ENCODE assay signal across 28 cellular contexts in genomic region chr12:29306267-29306666, GRCh38.
"Had no signal": no experiment of that assay in that cellular context is flagged by ENCODE, and none has a peak within 500 bp of the region (broad histone marks: within the 10 kb centered on the region; RNA-seq: fewer than 3 reads in every experiment).

No MANE protein-coding gene starts in this region.

- H3K36me3 ChIP-seq: gastrocnemius medialis, lower lobe of right lung had no signal

- H3K27me3 ChIP-seq: esophagus squamous epithelium, gastrocnemius medialis, heart right ventricle, left lung had no signal

- H3K9me3 ChIP-seq: esophagus squamous epithelium, gastrocnemius medialis, heart right ventricle, left lung, lower lobe of right lung, mucosa of descending colon had no signal

- H3K4me1 Mint-ChIP-seq: naive B cell had no signal

- FAIRE-seq: colon, endometrium, islet of Langerhans, keratinocyte had no signal

- ATAC-seq: effector memory CD8-positive, alpha-beta T cell; esophagus mucosa; gastrocnemius medialis; heart right ventricle; left cardiac atrium; left lung; left ventricle myocardium superior; lower lobe of right lung; mucosa of descending colon had no signal

- H3K27me3 Mint-ChIP-seq: effector memory CD8-positive, alpha-beta T cell; naive B cell had no signal

- H3K4me3 ChIP-seq: esophagus squamous epithelium, gastrocnemius medialis, heart right ventricle, left lung, lower lobe of right lung, mucosa of descending colon had no signal

- H3K36me3 Mint-ChIP-seq: mesothelial cell of epicardium, naive B cell had no signal

- H3K4me3 Mint-ChIP-seq: dendritic cell treated with granulocyte-macrophage colony-stimulating factor and Interleukin-4, amounts not matched to agents 40 ng/mL and 50 ng/mL, for 4 days; effector memory CD8-positive, alpha-beta T cell; endodermal cell; mesothelial cell of epicardium; naive B cell had no signal

- H3K27ac Mint-ChIP-seq: dendritic cell treated with granulocyte-macrophage colony-stimulating factor and Interleukin-4, amounts not matched to agents 40 ng/mL and 50 ng/mL, for 4 days; effector memory CD8-positive, alpha-beta T cell; endodermal cell; mesothelial cell of epicardium; naive B cell had no signal

- H3K4me1 ChIP-seq: esophagus squamous epithelium, gastrocnemius medialis, left lung, lower lobe of right lung had no signal

- DNase-seq: cortex of kidney; effector CD8-positive, alpha-beta T cell; effector memory CD8-positive, alpha-beta T cell; endodermal cell; erythroblast; esophagus squamous epithelium; foreskin fibroblast; foreskin melanocyte; gastrocnemius medialis; glutamatergic neuron; head of caudate nucleus; heart right ventricle; hippocampal formation; left cardiac atrium; left lung; left ventricle myocardium superior; lower lobe of right lung; mesenchymal stem cell; mucosa of descending colon; naive B cell had no signal

- H3K27ac ChIP-seq: epithelial cell of prostate, esophagus squamous epithelium, gastrocnemius medialis, heart right ventricle, left lung, lower lobe of right lung had no signal
